Comparison of ENCODE assay signal across 19 cellular contexts in genomic region chr14:31362746-31363145, GRCh38. TPM values are rescaled to one million over a fixed set of nuclear protein-coding genes. Genes with fewer than 3 reads are reported as not detected.
DNase-seq lines count a peak whose midpoint lies in the region; TF ChIP-seq lines count a peak whose summit lies in the region.
"Had no signal": no experiment of that assay in that cellular context is flagged by ENCODE, and none has a peak within 500 bp of the region (broad histone marks: within the 10 kb centered on the region; RNA-seq: fewer than 3 reads in every experiment).

No MANE protein-coding gene starts in this region.

- H3F3A ChIP-seq in SK-N-SH (replicated peaks; ENCODE audit: insufficient read depth), result peaks cover 12% of the 10 kb centered on the region

- H4K8ac ChIP-seq in mesendoderm (ENCODE audit: low read depth, low read length), result no peak overlapping the region

- DNase-seq in Daoy (ENCODE audit: low read depth), result peak; percentile 5
- peak; percentile 18 for DNase-seq in HT1080 (ENCODE audit: low read depth)
- DNase-seq in mammary epithelial cell, result peak; percentile 24
- peak; percentile 0 for DNase-seq in mesendoderm
- no peak for DNase-seq in T-helper 1 cell
- no peak for DNase-seq in SK-N-SH
- no peak for DNase-seq in activated CD4-positive, CD25-positive, alpha-beta regulatory T cell (lab: John Stamatoyannopoulos, UW)
- DNase-seq: 8988T; AML-193; Calu3; CD4-positive, CD25-positive, alpha-beta regulatory T cell; DMS 273 treated with DMSO at 0.1 percent for 48 hours; DMS79; EL; GF-D8; HCEC 1CT; IMR-90 had no signal

- H3K9me3 ChIP-seq in mammary epithelial cell (replicated peaks; ENCODE audit: insufficient read depth, low read length) (no peaks in the 10 kb centered on the region), SK-N-SH (no peaks in the 10 kb centered on the region)
- H3K9me3 ChIP-seq: BLaER1 had no signal

- no peak overlapping the region for H3K4me2 ChIP-seq in mammary epithelial cell (ENCODE audit: insufficient read depth, low read depth, low read length)
- no peak overlapping the region for H3K4me2 ChIP-seq in mesendoderm (ENCODE audit: low read length)
- no peak overlapping the region for H3K4me2 ChIP-seq in SK-N-SH
- H3K4me2 ChIP-seq: BLaER1 had no signal

- H4K5ac ChIP-seq in mesendoderm (ENCODE audit: low read length), result no peak overlapping the region

- H3K9me2 ChIP-seq in SK-N-SH, result no peaks in the 10 kb centered on the region

- no peaks in the 10 kb centered on the region for H3K79me1 ChIP-seq in mesendoderm (ENCODE audit: low read length)

- no peak overlapping the region for H3K4me3 ChIP-seq in mammary epithelial cell (replicated peaks in 1 of 3; ENCODE audit: insufficient read depth in 1 of 3, low read depth in 2 of 3, low read length in 3 of 3)
- no peak overlapping the region for H3K4me3 ChIP-seq in mesendoderm (ENCODE audit: low read length)
- H3K4me3 ChIP-seq in SK-N-SH (ENCODE audit: low read depth in 2 of 2, low read length in 1 of 2), result no peak overlapping the region
- H3K4me3 ChIP-seq: BLaER1 had no signal

- no peak for TF ChIP-seq CTCF in mammary epithelial cell (conservative IDR thresholded peaks at IDR 0.05 in 1 of 2, IDR thresholded peaks at IDR 0.05 in 1 of 2; ENCODE audit: extremely low read depth in 1 of 2, insufficient read depth in 1 of 2, low read depth in 1 of 2, low read length in 2 of 2)
- TF ChIP-seq CTCF in SK-N-SH (IDR thresholded peaks at IDR 0.05), result no peak

- TF ChIP-seq RAD21 in SK-N-SH (IDR thresholded peaks at IDR 0.05; ENCODE audit: low read length), result no peak

- in situ Hi-C loops in mammary epithelial cell (cut with MboI; ENCODE audit: low sequenced_read_pairs in 2 of 2), result no loop called here

- H2BK5ac ChIP-seq in mesendoderm (ENCODE audit: low read length), result no peak overlapping the region

- no peak overlapping the region for H3K56ac ChIP-seq in mesendoderm (ENCODE audit: low read length)

- H3K23ac ChIP-seq in mesendoderm (ENCODE audit: low read length), result no peak overlapping the region

- 89% methylated on average over 4 of the region's 4 CpGs for WGBS in mammary epithelial cell (ENCODE audit: low coverage, missing lambda C conversion rate)
- no CpG with 5 or more reads among the region's 4 CpGs for WGBS in mesendoderm (ENCODE audit: extremely low coverage, insufficient coverage, low lambda C conversion rate)
- 87% methylated on average over 4 of the region's 4 CpGs for WGBS in SK-N-SH (ENCODE audit: low lambda C conversion rate)

- CTCF ChIA-PET in mammary epithelial cell (lab: Charles Lee; ENCODE audit: low non-redundant PET) (no interaction called here), SK-N-SH (lab: Yijun Ruan, JAX) (no interaction called here)

- H3K36me3 ChIP-seq in mammary epithelial cell (ENCODE audit: insufficient read depth, low read length), result peaks cover 3% of the 10 kb centered on the region
- no peaks in the 10 kb centered on the region for H3K36me3 ChIP-seq in mesendoderm (ENCODE audit: control insufficient read depth, insufficient read depth, low read length)
- peaks cover 7 to 24% of the 10 kb centered on the region in 2 experiments for H3K36me3 ChIP-seq in SK-N-SH (replicated peaks in 1 of 2; ENCODE audit: control insufficient read depth in 1 of 2, insufficient read depth in 2 of 2, low read length in 1 of 2)

- H4K20me1 ChIP-seq in mammary epithelial cell (ENCODE audit: insufficient read depth, low read length) (no peaks in the 10 kb centered on the region), SK-N-SH (ENCODE audit: insufficient read depth) (no peaks in the 10 kb centered on the region)
- H4K20me1 ChIP-seq: BLaER1 had no signal

- H3K79me2 ChIP-seq in mammary epithelial cell (ENCODE audit: insufficient read depth, low read length), result no peaks in the 10 kb centered on the region
- no peaks in the 10 kb centered on the region for H3K79me2 ChIP-seq in mesendoderm (ENCODE audit: control insufficient read depth, insufficient read depth, low read length)
- H3K79me2 ChIP-seq in SK-N-SH (ENCODE audit: insufficient read depth), result no peaks in the 10 kb centered on the region

- no peak overlapping the region for H2BK120ac ChIP-seq in mesendoderm (ENCODE audit: low read depth, low read length)

- POLR2A ChIA-PET in SK-N-SH (lab: Yijun Ruan, JAX), result no interaction called here

- H2AFZ ChIP-seq in mammary epithelial cell (ENCODE audit: low read depth, low read length) (no peak overlapping the region), SK-N-SH (ENCODE audit: low read depth) (no peak overlapping the region)

- H2BK15ac ChIP-seq in mesendoderm (replicated peaks; ENCODE audit: low read depth), result no peak overlapping the region

- H3K4me1 ChIP-seq in mammary epithelial cell (ENCODE audit: insufficient read depth, low read length), result peaks cover 18% of the 10 kb centered on the region
- H3K4me1 ChIP-seq in mesendoderm (ENCODE audit: control insufficient read depth, low read depth, low read length), result no peaks in the 10 kb centered on the region
- peaks cover 0 to 5% of the 10 kb centered on the region in 2 experiments; a peak in 1 of 4 replicates for H3K4me1 ChIP-seq in SK-N-SH (ENCODE audit: control insufficient read depth in 1 of 2, insufficient read depth in 2 of 2, low read depth in 1 of 2, low read length in 1 of 2)
- H3K4me1 ChIP-seq: BLaER1 had no signal

- no TSS peak for BruUV-seq in mammary epithelial cell (replicated peaks; lab: Mats Ljungman, UMichigan)

- H3K9ac ChIP-seq in mammary epithelial cell (ENCODE audit: insufficient read depth, low read length) (no peak overlapping the region), mesendoderm (ENCODE audit: low read length) (no peak overlapping the region), SK-N-SH (no peak overlapping the region)
- H3K9ac ChIP-seq: BLaER1 had no signal

- H3K27me3 ChIP-seq in mammary epithelial cell (ENCODE audit: insufficient read depth, low read length) (no peaks in the 10 kb centered on the region), mesendoderm (ENCODE audit: insufficient read depth, low read length, poor library complexity) (no peaks in the 10 kb centered on the region), SK-N-SH (ENCODE audit: insufficient read depth) (no peaks in the 10 kb centered on the region)
- H3K27me3 ChIP-seq: BLaER1 had no signal

- H3K4ac ChIP-seq in mesendoderm (ENCODE audit: low read depth, low read length), result no peak overlapping the region

- no peak overlapping the region for H2AK5ac ChIP-seq in mesendoderm (ENCODE audit: low read length)

- no peak for TF ChIP-seq EP300 in SK-N-SH (IDR thresholded peaks at IDR 0.05; ENCODE audit: borderline replicate concordance in 1 of 2, low read depth in 1 of 2, low read length in 1 of 2)

- intact Hi-C loops in mammary epithelial cell (cut with micrococcal nuclease), result loop anchor here (5.0 kb wide), 2 partner anchors 90 to 895 kb away; no protein-coding TSS in a partner anchor

- H3K18ac ChIP-seq in mesendoderm (ENCODE audit: low read length), result no peak overlapping the region

- no peak overlapping the region for H3K27ac ChIP-seq in mammary epithelial cell (ENCODE audit: insufficient read depth, low read depth, low read length)
- no peak overlapping the region for H3K27ac ChIP-seq in mesendoderm (ENCODE audit: low read depth, low read length)
- H3K27ac ChIP-seq in SK-N-SH (ENCODE audit: low read depth in 2 of 2, low read length in 1 of 2), result no peak overlapping the region
- H3K27ac ChIP-seq: BLaER1, HL-60 had no signal

- dilution Hi-C loops in mammary epithelial cell (cut with HindIII; ENCODE audit: low sequenced_read_pairs), result no loop called here

TF ChIP-seq in SK-N-SH, 30 proteins besides CTCF, POLR2A, EP300 and RAD21:
- TF ChIP-seq FOSL2 (IDR thresholded peaks at IDR 0.05; ENCODE audit: borderline replicate concordance, low read depth), result no peak
- no peak for TF ChIP-seq POLR2AphosphoS5 (IDR thresholded peaks at IDR 0.05; ENCODE audit: low read depth, low read length)
- TF ChIP-seq MXI1 (IDR thresholded peaks at IDR 0.05; ENCODE audit: low read depth, low read length), result no peak
- TF ChIP-seq RCOR1 (IDR thresholded peaks at IDR 0.05; ENCODE audit: low read length), result no peak
- TF ChIP-seq TCF12 (IDR thresholded peaks at IDR 0.05), result no peak
- TF ChIP-seq USF1 (IDR thresholded peaks at IDR 0.05; ENCODE audit: borderline replicate concordance, low read depth), result no peak

RNA-seq across cellular contexts. Expression of gene HEATR5A, which starts 57.6 kb away (rescaled TPM):
- 21.5 and 45.2 TPM in 2 replicates for total RNA-seq in Daoy (2014; rRNA removed; shearing (Covaris generic))
- total RNA-seq in HT1080 (2014; rRNA removed; shearing (Covaris generic)), result 9.9 and 13.2 TPM in 2 replicates
- polyA plus RNA-seq in HT1080 (2015; cell fraction: cytosol; rRNA removed), result 10.8 TPM in 2 replicates
- 26.3 and 31.6 TPM in 2 replicates for polyA plus RNA-seq in HT1080 (2015; cell fraction: nucleus; rRNA removed)
- total RNA-seq in mammary epithelial cell, result 10 to 100 TPM; 32.1 to 37.5 TPM
- polyA plus RNA-seq in mammary epithelial cell, result 12.2 TPM
- 18.1 TPM for polyA minus RNA-seq in mammary epithelial cell
- 16.1 TPM for polyA plus RNA-seq in mesendoderm (2013, experiment 1 of 2)
- polyA plus RNA-seq in mesendoderm (2013, experiment 2 of 2), result 17.9 TPM
- polyA plus RNA-seq in SK-N-SH (2012; rRNA removed), result 7.1 and 12.9 TPM in 2 replicates
- 11.4 and 12.5 TPM in 2 replicates for polyA plus RNA-seq in SK-N-SH (2012; cell fraction: cytosol; rRNA removed)
- 6.2 and 14.7 TPM in 2 replicates for polyA plus RNA-seq in SK-N-SH (2012; cell fraction: nucleus; rRNA removed)

Comparison
In these comparisons a context has a peak if more than half of its experiments do, and no peak if none do; other contexts are left out.
1. DNase-seq: peak in Daoy (single experiment), HT1080 (single experiment), mammary epithelial cell (single experiment) and mesendoderm (single experiment); none in T-helper 1 cell (0 of 5), SK-N-SH (single experiment) and activated CD4-positive, CD25-positive, alpha-beta regulatory T cell (0 of 4).